16 cellular contexts compared by ENCODE assay signal in genomic region chr11:3096909-3097395, GRCh38. TPM values are rescaled to one million over a fixed set of nuclear protein-coding genes. Genes with fewer than 3 reads are reported as not detected.
DNase-seq lines count a peak whose midpoint lies in the region; ATAC-seq and TF ChIP-seq lines count a peak whose summit lies in the region.
"Had no signal": no experiment of that assay in that cellular context is flagged by ENCODE, and none has a peak within 500 bp of the region (broad histone marks: within the 10 kb centered on the region; RNA-seq: fewer than 3 reads in every experiment).

No MANE protein-coding gene starts in this region.

- no peak overlapping the region for H3K27ac Mint-ChIP-seq in activated T-helper 1 cell treated with anti-CD3 and anti-CD28 coated beads, Interleukin-12 subunit alpha, Interleukin-12 subunit beta, Interleukin-2, Interleukin-4 antibody, amounts not matched to agents 30 ng/mL and 10 ng/mL and 1 ng/mL, durations not matched to agents 14 hours and 24 hours and 36 hours
- H3K27ac Mint-ChIP-seq: B cell; CD4-positive, CD25-positive, alpha-beta regulatory T cell had no signal

- H4K5ac ChIP-seq in IMR-90 (ENCODE audit: low read depth, low read length), result no peak overlapping the region

- no peak overlapping the region for H3K9ac ChIP-seq in IMR-90 (ENCODE audit: low read depth, low read length)

- peaks cover 0 to 9% of the 10 kb centered on the region in 2 experiments; a peak in 1 of 4 replicates for H3K79me1 ChIP-seq in IMR-90 (ENCODE audit: low read depth in 1 of 2, low read length in 2 of 2)

- no peaks in the 10 kb centered on the region for H3K4me1 Mint-ChIP-seq in activated T-helper 1 cell treated with anti-CD3 and anti-CD28 coated beads, Interleukin-12 subunit alpha, Interleukin-12 subunit beta, Interleukin-2, Interleukin-4 antibody, amounts not matched to agents 30 ng/mL and 10 ng/mL and 1 ng/mL, durations not matched to agents 14 hours and 24 hours and 36 hours (ENCODE audit: low read depth)
- H3K4me1 Mint-ChIP-seq: B cell had no signal

- no peak overlapping the region for H3K56ac ChIP-seq in IMR-90 (ENCODE audit: extremely low read depth, insufficient read depth, low read length)

- H4K8ac ChIP-seq in IMR-90 (ENCODE audit: low read depth in 2 of 2, low read length in 2 of 2), result no peak overlapping the region

- H3K4me1 ChIP-seq in ACC112 (ENCODE audit: control insufficient read depth, insufficient read depth, low read length, unreplicated experiment), result peaks cover 26% of the 10 kb centered on the region
- peaks cover 9% of the 10 kb centered on the region for H3K4me1 ChIP-seq in IMR-90 (ENCODE audit: control insufficient read depth, insufficient read depth, low read length)
- H3K4me1 ChIP-seq in sigmoid colon, result peaks cover 0 to 4% (median 0%) of the 10 kb centered on the region in 4 donors
- H3K4me1 ChIP-seq in effector memory CD4-positive, alpha-beta T cell (ENCODE audit: control insufficient read depth, insufficient read depth, low read length, poor library complexity, severe bottlenecking), result peaks cover 2% of the 10 kb centered on the region
- H3K4me1 ChIP-seq: Caco-2 had no signal

- no peak overlapping the region for H3K4me3 Mint-ChIP-seq in activated T-helper 1 cell treated with anti-CD3 and anti-CD28 coated beads, Interleukin-12 subunit alpha, Interleukin-12 subunit beta, Interleukin-2, Interleukin-4 antibody, amounts not matched to agents 30 ng/mL and 10 ng/mL and 1 ng/mL, durations not matched to agents 14 hours and 24 hours and 36 hours
- H3K4me3 Mint-ChIP-seq: B cell; CD4-positive, CD25-positive, alpha-beta regulatory T cell had no signal

- no peak for TF ChIP-seq EP300 in sigmoid colon (IDR thresholded peaks at IDR 0.05)

- TF ChIP-seq CTCF in IMR-90 (conservative IDR thresholded peaks at IDR 0.05; ENCODE audit: low read depth, low read length), result no peak
- no peak for TF ChIP-seq CTCF in sigmoid colon (IDR thresholded peaks at IDR 0.05)

- H3K14ac ChIP-seq in IMR-90 (replicated peaks; ENCODE audit: low read depth, low read length), result no peak overlapping the region

- no peak overlapping the region for H4K91ac ChIP-seq in IMR-90 (ENCODE audit: insufficient read depth, low read depth, low read length)

- H2BK5ac ChIP-seq in IMR-90 (ENCODE audit: low read depth, low read length, poor library complexity, severe bottlenecking), result no peak overlapping the region

- no peak for ATAC-seq in IMR-90 (ENCODE audit: low read depth)

- TF ChIP-seq POLR2A in IMR-90 (IDR thresholded peaks at IDR 0.05; ENCODE audit: low read depth, low read length), result no peak
- TF ChIP-seq POLR2A in sigmoid colon (IDR thresholded peaks at IDR 0.05), result no peak

- TF ChIP-seq RAD21 in IMR-90 (IDR thresholded peaks at IDR 0.05; ENCODE audit: low read length), result no peak

- no peaks in the 10 kb centered on the region for H3K27me3 Mint-ChIP-seq in activated T-helper 1 cell treated with anti-CD3 and anti-CD28 coated beads, Interleukin-12 subunit alpha, Interleukin-12 subunit beta, Interleukin-2, Interleukin-4 antibody, amounts not matched to agents 30 ng/mL and 10 ng/mL and 1 ng/mL, durations not matched to agents 14 hours and 24 hours and 36 hours (ENCODE audit: insufficient read depth)

- POLR2A ChIA-PET in IMR-90 (lab: Charles Lee; ENCODE audit: unreplicated experiment), result no interaction called here

- H2AK9ac ChIP-seq in IMR-90 (replicated peaks; ENCODE audit: low read depth, low read length, poor library complexity), result no peak overlapping the region

- dilution Hi-C loops in IMR-90 (cut with HindIII; ENCODE audit: low sequenced_read_pairs, unreplicated experiment), result no loop called here

- no peak overlapping the region for H3K4me3 ChIP-seq in ACC112 (ENCODE audit: low read depth, low read length)
- no peak overlapping the region for H3K4me3 ChIP-seq in IMR-90 (ENCODE audit: insufficient read depth, low read depth, low read length)
- no peak overlapping the region for H3K4me3 ChIP-seq in sigmoid colon
- H3K4me3 ChIP-seq in effector memory CD4-positive, alpha-beta T cell (ENCODE audit: insufficient read depth, low read depth, low read length, poor library complexity, severe bottlenecking), result no peak overlapping the region
- H3K4me3 ChIP-seq: SJCRH30 had no signal

- no peak overlapping the region for H3K4me2 ChIP-seq in IMR-90 (ENCODE audit: low read depth, low read length)

- H3K27me3 ChIP-seq in ACC112 (ENCODE audit: insufficient read depth, low read length) (no peaks in the 10 kb centered on the region), IMR-90 (ENCODE audit: control insufficient read depth, insufficient read depth, low read length) (no peaks in the 10 kb centered on the region), sigmoid colon (no peaks in the 10 kb centered on the region)
- no peaks in the 10 kb centered on the region for H3K27me3 ChIP-seq in effector memory CD4-positive, alpha-beta T cell (replicated peaks; ENCODE audit: control insufficient read depth, insufficient read depth, low read length, poor library complexity, severe bottlenecking)
- H3K27me3 ChIP-seq: SJCRH30 had no signal

- intact Hi-C loops in IMR-90 (cut with micrococcal nuclease) (loop anchor here (1.0 kb wide), 1 partner anchor 120 kb away; no protein-coding TSS in a partner anchor), sigmoid colon (cut with DNase I) (no loop called here)
- intact Hi-C loops in activated T-helper 1 cell treated with anti-CD3 and anti-CD28 coated beads, Interleukin-12 subunit alpha, Interleukin-12 subunit beta, Interleukin-2, Interleukin-4 antibody, amounts not matched to agents 30 ng/mL and 10 ng/mL and 1 ng/mL, durations not matched to agents 14 hours and 24 hours and 36 hours (cut with micrococcal nuclease), result no loop called here

- H2BK20ac ChIP-seq in IMR-90 (ENCODE audit: low read depth, low read length), result no peak overlapping the region

- H3K18ac ChIP-seq in IMR-90 (ENCODE audit: low read depth, low read length), result no peak overlapping the region

- H3K23ac ChIP-seq in IMR-90 (ENCODE audit: low read depth, low read length), result no peak overlapping the region

- H3K36me3 ChIP-seq in ACC112 (ENCODE audit: insufficient read depth, low read length) (no peaks in the 10 kb centered on the region), IMR-90 (ENCODE audit: control insufficient read depth, insufficient read depth, low read length) (peaks cover 55% of the 10 kb centered on the region), sigmoid colon (peaks cover 7 to 75% (median 12%) of the 10 kb centered on the region in 4 donors)
- H3K36me3 ChIP-seq in effector memory CD4-positive, alpha-beta T cell (ENCODE audit: control insufficient read depth, insufficient read depth, low read length), result no peaks in the 10 kb centered on the region
- H3K36me3 ChIP-seq: SJCRH30 had no signal

- no peak overlapping the region for H2BK15ac ChIP-seq in IMR-90 (ENCODE audit: low read depth, low read length)

- H3K9me3 ChIP-seq in IMR-90 (ENCODE audit: control insufficient read depth, insufficient read depth, low read length) (no peaks in the 10 kb centered on the region), sigmoid colon (no peaks in the 10 kb centered on the region)
- H3K9me3 ChIP-seq in effector memory CD4-positive, alpha-beta T cell (ENCODE audit: control insufficient read depth, low read length), result no peaks in the 10 kb centered on the region
- H3K9me3 ChIP-seq: Caco-2, SJCRH30 had no signal

- no TSS peak for BruUV-seq in IMR-90 (replicated peaks; lab: Mats Ljungman, UMichigan)

- H3K36me3 Mint-ChIP-seq in activated T-helper 1 cell treated with anti-CD3 and anti-CD28 coated beads, Interleukin-12 subunit alpha, Interleukin-12 subunit beta, Interleukin-2, Interleukin-4 antibody, amounts not matched to agents 30 ng/mL and 10 ng/mL and 1 ng/mL, durations not matched to agents 14 hours and 24 hours and 36 hours (ENCODE audit: low read depth), result no peaks in the 10 kb centered on the region
- H3K36me3 Mint-ChIP-seq: CD4-positive, CD25-positive, alpha-beta regulatory T cell had no signal

- H3K27ac ChIP-seq in ACC112 (ENCODE audit: low read depth, low read length) (peak overlapping the region; percentile 93), IMR-90 (ENCODE audit: insufficient read depth, low read length) (no peak overlapping the region), sigmoid colon (no peak overlapping the region)
- no peak overlapping the region for H3K27ac ChIP-seq in effector memory CD4-positive, alpha-beta T cell (ENCODE audit: insufficient read depth, low read length, poor library complexity, severe bottlenecking)
- H3K27ac ChIP-seq: SJCRH30 had no signal

- H2BK120ac ChIP-seq in IMR-90 (ENCODE audit: low read depth, low read length), result no peak overlapping the region; the same call in 1 of the 2 replicates

- no peaks in the 10 kb centered on the region for H3K79me2 ChIP-seq in ACC112 (ENCODE audit: control insufficient read depth, insufficient read depth, low read length, unreplicated experiment)

- no peaks in the 10 kb centered on the region for H3K9me3 Mint-ChIP-seq in activated T-helper 1 cell treated with anti-CD3 and anti-CD28 coated beads, Interleukin-12 subunit alpha, Interleukin-12 subunit beta, Interleukin-2, Interleukin-4 antibody, amounts not matched to agents 30 ng/mL and 10 ng/mL and 1 ng/mL, durations not matched to agents 14 hours and 24 hours and 36 hours
- H3K9me3 Mint-ChIP-seq: CD4-positive, CD25-positive, alpha-beta regulatory T cell had no signal

- in situ Hi-C loops in IMR-90 (cut with MboI; ENCODE audit: low sequenced_read_pairs), result no loop called here

- no peak overlapping the region for H2AFZ ChIP-seq in ACC112 (ENCODE audit: low read length, unreplicated experiment)
- H2AFZ ChIP-seq in IMR-90 (replicated peaks; ENCODE audit: low read length, poor library complexity), result no peak overlapping the region

- 70 to 86% methylated on average over 1 to 3 of the region's 9 CpGs for WGBS in IMR-90 (ENCODE audit: extremely low coverage in 2 of 2, insufficient read length in 1 of 2), 2 experiments
- 86 to 87% methylated on average over 9 of the region's 9 CpGs for WGBS in sigmoid colon, 2 donors

- H2AK5ac ChIP-seq in IMR-90 (ENCODE audit: low read depth, low read length), result peak overlapping the region; percentile 50

- CTCF ChIA-PET in IMR-90 (lab: Yijun Ruan, JAX), result no interaction called here

- no peaks in the 10 kb centered on the region for H3K9me1 ChIP-seq in IMR-90 (ENCODE audit: insufficient read depth, low read length)

- peak overlapping the region; percentile 27 for H3K4ac ChIP-seq in IMR-90 (ENCODE audit: low read depth, low read length)

- H4K20me1 ChIP-seq in IMR-90 (ENCODE audit: insufficient read depth, low read length), result peaks cover under 1% of the 10 kb centered on the region

- DNase-seq in IMR-90 (no peak), germinal center (ENCODE audit: low spot score) (peak; percentile 1), sigmoid colon (peak; percentile 17), SW480 (ENCODE audit: low spot score) (no peak), occipital lobe (lab: John Stamatoyannopoulos, UW) (no peak)
- no peak for DNase-seq in effector memory CD4-positive, alpha-beta T cell
- no peak for DNase-seq in activated T-helper 1 cell treated with anti-CD3 and anti-CD28 coated beads, Interleukin-12 subunit alpha, Interleukin-12 subunit beta, Interleukin-2, Interleukin-4 antibody, amounts not matched to agents 30 ng/mL and 10 ng/mL and 1 ng/mL, durations not matched to agents 14 hours and 24 hours and 36 hours (ENCODE audit: low spot score)
- DNase-seq: Caco-2, NCI-H187 treated with DMSO at 0.1 percent for 48 hours, NCI-H2171, NCI-H446, NCI-H69, SJCRH30 had no signal

RNA-seq across cellular contexts. Expression of gene CARS1, which starts 39.7 kb away (rescaled TPM):
- total RNA-seq in IMR-90 (2012; rRNA removed) (65.8 and 78.3 TPM in 2 replicates), sigmoid colon (10 to 100 TPM; 34.6 to 49.0 (median 39.6) TPM), occipital lobe (35.7 TPM)
- polyA plus RNA-seq in IMR-90 (2012; rRNA removed) (62.5 and 72.7 TPM in 2 replicates), sigmoid colon (10 to 100 TPM; 21.0 to 57.1 (median 35.4) TPM)
- polyA plus RNA-seq in IMR-90 (2012; cell fraction: cytosol; rRNA removed), result 42.2 and 49.8 TPM in 2 replicates
- polyA plus RNA-seq in IMR-90 (2012; cell fraction: nucleus; rRNA removed; ENCODE audit: low replicate concordance), result 168 and 280 TPM in 2 replicates
- total RNA-seq in activated T-helper 1 cell treated with anti-CD3 and anti-CD28 coated beads, Interleukin-12 subunit alpha, Interleukin-12 subunit beta, Interleukin-2, Interleukin-4 antibody, amounts not matched to agents 30 ng/mL and 10 ng/mL and 1 ng/mL, durations not matched to agents 14 hours and 24 hours and 36 hours, result 60.5 and 63.6 TPM in 2 replicates

Comparison
In these comparisons a context has a peak if more than half of its experiments do, and no peak if none do; other contexts are left out.
1. DNase-seq: peak in germinal center (single experiment) and sigmoid colon (single experiment); none in IMR-90 (single experiment), effector memory CD4-positive, alpha-beta T cell (0 of 3), SW480 (single experiment), occipital lobe (single experiment) and activated T-helper 1 cell treated with anti-CD3 and anti-CD28 coated beads, Interleukin-12 subunit alpha, Interleukin-12 subunit beta, Interleukin-2, Interleukin-4 antibody, amounts not matched to agents 30 ng/mL and 10 ng/mL and 1 ng/mL, durations not matched to agents 14 hours and 24 hours and 36 hours (single experiment).